ENCODE assay signal across 16 cellular contexts in genomic region chr5:148125641-148126040, GRCh38. TPM values are rescaled to one million over a fixed set of nuclear protein-coding genes. Genes with fewer than 3 reads are reported as not detected.
A peak's percentile ranks its signal among the peaks of the same experiment; 100 is the strongest.
DNase-seq lines count a peak whose midpoint lies in the region; ATAC-seq and TF ChIP-seq lines count a peak whose summit lies in the region.
"Had no signal": no experiment of that assay in that cellular context is flagged by ENCODE, and none has a peak within 500 bp of the region (broad histone marks: within the 10 kb centered on the region; RNA-seq: fewer than 3 reads in every experiment).

No MANE protein-coding gene starts in this region.

- H3K4me3 Mint-ChIP-seq in HFFc6, result no peak overlapping the region
- H3K4me3 Mint-ChIP-seq in natural killer cell, result no peak overlapping the region
- H3K4me3 Mint-ChIP-seq: T-helper 17 cell had no signal

- no peaks in the 10 kb centered on the region for H3K79me2 ChIP-seq in hepatocyte

- no peak overlapping the region for H3K4me3 ChIP-seq in WERI-Rb-1 (ENCODE audit: low read depth, low read length)
- no peak overlapping the region for H3K4me3 ChIP-seq in hepatocyte
- H3K4me3 ChIP-seq in upper lobe of left lung, result no peak overlapping the region
- H3K4me3 ChIP-seq: ascending aorta, BLaER1, esophagus squamous epithelium, vagina had no signal

- H2AFZ ChIP-seq in hepatocyte, result no peak overlapping the region

- intact Hi-C loops in natural killer cell (cut with micrococcal nuclease), result no loop called here

- no peak for ATAC-seq in upper lobe of left lung (ENCODE audit: low FRiP score in 2 of 2)
- ATAC-seq in natural killer cell, result no peak
- ATAC-seq in HG03039 (IDR thresholded peaks at IDR 0.05; ENCODE audit: unreplicated experiment), result no peak
- ATAC-seq: T-helper 17 cell had no signal

- H3K27me3 ChIP-seq in WERI-Rb-1 (ENCODE audit: insufficient read depth, low read depth, severe bottlenecking) (no peaks in the 10 kb centered on the region), hepatocyte (no peaks in the 10 kb centered on the region), upper lobe of left lung (no peaks in the 10 kb centered on the region)
- H3K27me3 ChIP-seq: ascending aorta, BLaER1, esophagus squamous epithelium, vagina had no signal

- no peaks in the 10 kb centered on the region for H3K36me3 Mint-ChIP-seq in HFFc6 (ENCODE audit: low read depth)
- no peaks in the 10 kb centered on the region for H3K36me3 Mint-ChIP-seq in natural killer cell

- no peaks in the 10 kb centered on the region for H3K36me3 ChIP-seq in WERI-Rb-1
- H3K36me3 ChIP-seq in hepatocyte (replicated peaks; ENCODE audit: insufficient read depth, low read depth), result no peaks in the 10 kb centered on the region
- no peaks in the 10 kb centered on the region for H3K36me3 ChIP-seq in upper lobe of left lung
- H3K36me3 ChIP-seq: ascending aorta, BLaER1, vagina had no signal

- no peak overlapping the region for H3K27ac Mint-ChIP-seq in HFFc6
- no peak overlapping the region for H3K27ac Mint-ChIP-seq in natural killer cell
- H3K27ac Mint-ChIP-seq: T-helper 17 cell had no signal

- TF ChIP-seq POLR2A in upper lobe of left lung (IDR thresholded peaks at IDR 0.05), result no peak

- H3K4me2 ChIP-seq in hepatocyte, result no peak overlapping the region
- H3K4me2 ChIP-seq: BLaER1 had no signal

- H3K4me1 ChIP-seq in hepatocyte (ENCODE audit: insufficient read depth) (no peaks in the 10 kb centered on the region), upper lobe of left lung (peaks cover 0 to under 1% (median 0%) of the 10 kb centered on the region in 4 donors)
- H3K4me1 ChIP-seq: ascending aorta, BLaER1, esophagus squamous epithelium, vagina had no signal

- peak; percentile 13 for DNase-seq in AG20443 (ENCODE audit: low spot score)
- peak; percentile 36 for DNase-seq in HT-29 (ENCODE audit: low spot score)
- no peak for DNase-seq in WERI-Rb-1
- peak; percentile 13 for DNase-seq in hepatocyte (ENCODE audit: low spot score)
- DNase-seq in HFFc6, result no peak
- no peak for DNase-seq in upper lobe of left lung
- DNase-seq in natural killer cell, result no peak
- DNase-seq: activated CD8-positive, alpha-beta memory T cell treated with anti-CD3 and anti-CD28 coated beads, Interleukin-2, amount 50 U/mL, for 48 hours; esophagus squamous epithelium; NCI-H446 treated with DMSO at 0.1 percent for 48 hours; T-helper 17 cell had no signal

- WGBS in hepatocyte (ENCODE audit: low lambda C conversion rate, missing lambda C conversion rate), result 77% methylated on average over 3 of the region's 3 CpGs
- 58 to 59% methylated on average over 3 of the region's 3 CpGs for WGBS in upper lobe of left lung, 2 donors

- H3K9me3 ChIP-seq in WERI-Rb-1 (ENCODE audit: severe bottlenecking) (no peaks in the 10 kb centered on the region), hepatocyte (ENCODE audit: low read depth) (no peaks in the 10 kb centered on the region), upper lobe of left lung (no peaks in the 10 kb centered on the region)
- H3K9me3 ChIP-seq: ascending aorta, BLaER1, esophagus squamous epithelium, vagina had no signal

- H3K9me3 Mint-ChIP-seq in HFFc6 (no peaks in the 10 kb centered on the region), natural killer cell (no peaks in the 10 kb centered on the region)

- no peaks in the 10 kb centered on the region for H3K4me1 Mint-ChIP-seq in HFFc6 (ENCODE audit: low read depth)
- no peaks in the 10 kb centered on the region for H3K4me1 Mint-ChIP-seq in natural killer cell

- 0 out of 2 replicates have a peak, but pooled peaks have one; percentile 8 for TF ChIP-seq CTCF in WERI-Rb-1 (IDR thresholded peaks at IDR 0.05; ENCODE audit: low read depth, low read length)
- TF ChIP-seq CTCF in hepatocyte (IDR thresholded peaks at IDR 0.05; ENCODE audit: poor library complexity), result no peak
- no peak for TF ChIP-seq CTCF in HFFc6 (IDR thresholded peaks at IDR 0.05)
- no peak for TF ChIP-seq CTCF in upper lobe of left lung (IDR thresholded peaks at IDR 0.05)
- TF ChIP-seq CTCF in natural killer cell (IDR thresholded peaks at IDR 0.05), result no peak

- H3K9me2 ChIP-seq in hepatocyte (replicated peaks; ENCODE audit: insufficient read depth), result no peaks in the 10 kb centered on the region

- no peaks in the 10 kb centered on the region for H4K20me1 ChIP-seq in hepatocyte (ENCODE audit: insufficient read depth, poor library complexity, severe bottlenecking)
- H4K20me1 ChIP-seq: BLaER1 had no signal

- no peak overlapping the region for H3K27ac ChIP-seq in WERI-Rb-1
- H3K27ac ChIP-seq in hepatocyte, result no peak overlapping the region
- no peak overlapping the region for H3K27ac ChIP-seq in upper lobe of left lung
- H3K27ac ChIP-seq: ascending aorta, BLaER1, esophagus squamous epithelium, vagina had no signal

- peaks cover 2% of the 10 kb centered on the region; the same call in 1 of the 2 replicates for H3K27me3 Mint-ChIP-seq in HFFc6 (ENCODE audit: insufficient read depth)
- H3K27me3 Mint-ChIP-seq in natural killer cell (ENCODE audit: low read depth in 2 of 2), result peaks cover 0 to 2% of the 10 kb centered on the region in 2 donors

- TF ChIP-seq EP300 in upper lobe of left lung (IDR thresholded peaks at IDR 0.05), result no peak

RNA-seq across cellular contexts. Expression of gene SPINK14, which starts 42.7 kb away (rescaled TPM):
- total RNA-seq in HT-29 (2014; rRNA removed; shearing (Covaris generic)), result not detected in 2 replicates
- not detected in 2 replicates for total RNA-seq in hepatocyte
- polyA plus RNA-seq in hepatocyte, result not detected in 2 replicates
- not detected for total RNA-seq in HFFc6 (2021; fragmentation: NEBNext Ultra II Directional; extraction: Animal tissue kit (Norgen Biotek cat#: 25700))
- total RNA-seq in upper lobe of left lung, result not detected
- not detected for total RNA-seq in natural killer cell
- total RNA-seq: ascending aorta, esophagus squamous epithelium, lower leg skin, T-helper 17 cell, vagina had no signal

Comparison
In these comparisons a context has a peak if more than half of its experiments do, and no peak if none do; other contexts are left out.
1. DNase-seq: peak in AG20443 (single experiment), HT-29 (single experiment) and hepatocyte (single experiment); none in WERI-Rb-1 (single experiment), HFFc6 (single experiment), upper lobe of left lung (0 of 2) and natural killer cell (single experiment).